In the genomic region with DNA sequence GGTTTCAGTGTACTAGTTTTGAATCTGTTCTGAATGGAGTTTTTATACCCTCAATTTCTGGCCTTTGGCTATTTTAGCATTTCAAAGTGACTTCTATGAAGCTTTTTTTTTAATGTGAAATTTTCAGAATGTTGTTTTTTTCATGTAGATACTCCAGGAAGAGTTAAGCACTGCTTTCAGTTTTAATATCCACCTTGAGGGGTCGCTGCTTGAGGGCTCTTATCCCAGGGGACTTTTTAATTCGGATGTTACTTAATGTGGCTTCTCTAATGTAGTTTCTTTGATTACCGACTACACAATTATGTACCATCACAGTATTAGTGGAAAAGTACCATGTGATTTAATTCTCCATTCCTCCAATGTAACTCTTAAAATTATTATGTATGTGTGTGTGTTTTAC, we compare ENCODE assay signal across 11 cellular contexts. TPM values are rescaled to one million over a fixed set of nuclear protein-coding genes. Genes with fewer than 3 reads are reported as not detected.
DNase-seq lines count a peak whose midpoint lies in the region; ATAC-seq and TF ChIP-seq lines count a peak whose summit lies in the region.
"Had no signal": no experiment of that assay in that cellular context is flagged by ENCODE, and none has a peak within 500 bp of the region (broad histone marks: within the 10 kb centered on the region; RNA-seq: fewer than 3 reads in every experiment).

No MANE protein-coding gene starts in this region.

- H3K36me3 Mint-ChIP-seq in activated CD8-positive, alpha-beta T cell treated with anti-CD3 and anti-CD28 coated beads for 36 hours (ENCODE audit: low read depth): peaks cover 42% of the 10 kb centered on the region

- TF ChIP-seq CTCF in AG04450 (IDR thresholded peaks at IDR 0.05; ENCODE audit: low read depth, low read length) (peak; percentile 63), GM12865 (IDR thresholded peaks at IDR 0.05; ENCODE audit: insufficient read depth, low read depth, low read length, missing control alignments) (peak; percentile 31)
- TF ChIP-seq CTCF in activated CD8-positive, alpha-beta T cell treated with anti-CD3 and anti-CD28 coated beads for 36 hours (IDR thresholded peaks at IDR 0.05): no peak

- H3K27ac ChIP-seq in AG04450 (ENCODE audit: low read depth, low read length): no peak overlapping the region

- DNase-seq in AG04450 (ENCODE audit: low read depth, low spot score) (no peak), GM12865 (ENCODE audit: low read depth) (peak; percentile 17), germinal center (ENCODE audit: low spot score) (peak; percentile 23), NCI-H2029 (lab: John Stamatoyannopoulos, UW) (no peak), activated gamma-delta T cell treated with Interleukin-2 at 50 U/mL for 16 hours (no peak)
- DNase-seq in activated CD8-positive, alpha-beta T cell treated with anti-CD3 and anti-CD28 coated beads for 36 hours: peak; percentile 31
- DNase-seq: Right ventricle myocardium superior had no signal

- peaks cover 36% of the 10 kb centered on the region for H3K4me1 Mint-ChIP-seq in activated CD8-positive, alpha-beta T cell treated with anti-CD3 and anti-CD28 coated beads for 36 hours (ENCODE audit: low read depth)

- CTCF ChIA-PET in AG04450 (lab: Charles Lee): interaction anchor here (0.6 to 2.4 kb wide), 11 partner anchors 9 to 224 kb away, joined by 3 to 12 read pairs (median 4); no protein-coding TSS in a partner anchor
- CTCF ChIA-PET in activated CD8-positive, alpha-beta T cell treated with anti-CD3 and anti-CD28 coated beads for 36 hours (lab: Charles Lee): interaction anchor here (0.7 to 1.3 kb wide), 7 partner anchors 9 to 336 kb away, joined by 3 to 4 read pairs (median 3); partner anchors contain the start of gene LIPA

- peak overlapping the region; percentile 74 for H3K27ac Mint-ChIP-seq in activated CD8-positive, alpha-beta T cell treated with anti-CD3 and anti-CD28 coated beads for 36 hours

- H3K9me3 ChIP-seq in AG04450 (ENCODE audit: control insufficient read depth, insufficient read depth, low read length): no peaks in the 10 kb centered on the region

- H3K4me3 ChIP-seq in AG04450 (ENCODE audit: low read depth, low read length): no peak overlapping the region
- no peak overlapping the region for H3K4me3 ChIP-seq in GM12865 (ENCODE audit: low read depth, low read length)

- H3K9me3 Mint-ChIP-seq in activated CD8-positive, alpha-beta T cell treated with anti-CD3 and anti-CD28 coated beads for 36 hours: no peaks in the 10 kb centered on the region
- H3K9me3 Mint-ChIP-seq: central memory CD8-positive, alpha-beta T cell had no signal

- no peaks in the 10 kb centered on the region for H3K27me3 Mint-ChIP-seq in activated CD8-positive, alpha-beta T cell treated with anti-CD3 and anti-CD28 coated beads for 36 hours
- H3K27me3 Mint-ChIP-seq: central memory CD8-positive, alpha-beta T cell had no signal

- ATAC-seq in activated CD8-positive, alpha-beta T cell treated with anti-CD3 and anti-CD28 coated beads for 36 hours: no peak
- ATAC-seq in GM21423 (IDR thresholded peaks at IDR 0.05; ENCODE audit: unreplicated experiment) (no peak), HG03460 (IDR thresholded peaks at IDR 0.05; ENCODE audit: unreplicated experiment) (no peak)

- POLR2A ChIA-PET in AG04450 (lab: Yijun Ruan, JAX): no interaction called here
- POLR2A ChIA-PET in activated CD8-positive, alpha-beta T cell treated with anti-CD3 and anti-CD28 coated beads for 36 hours (lab: Charles Lee): no interaction called here

- intact Hi-C loops in activated CD8-positive, alpha-beta T cell treated with anti-CD3 and anti-CD28 coated beads for 36 hours (cut with micrococcal nuclease): no loop called here

- H3K4me3 Mint-ChIP-seq in activated CD8-positive, alpha-beta T cell treated with anti-CD3 and anti-CD28 coated beads for 36 hours: peak overlapping the region; percentile 27
- H3K4me3 Mint-ChIP-seq: central memory CD8-positive, alpha-beta T cell had no signal

- H3K27me3 ChIP-seq in AG04450 (ENCODE audit: control insufficient read depth, insufficient read depth, low read length): no peaks in the 10 kb centered on the region

RNA-seq across cellular contexts. Expression of gene IFIT5, which starts 5.2 kb away (rescaled TPM):
- 11.2 and 14.9 TPM in 2 replicates for polyA plus RNA-seq in AG04450 (2011; rRNA removed)
- polyA minus RNA-seq in AG04450 (2011; rRNA and poly(A)+ RNA removed): 7.9 and 12.5 TPM in 2 replicates
- 10 to 100 TPM; 11.7 to 12.6 TPM for total RNA-seq in activated CD8-positive, alpha-beta T cell treated with anti-CD3 and anti-CD28 coated beads for 36 hours

RNA-seq across cellular contexts. Expression of gene IFIT1, which starts 27.1 kb away (rescaled TPM):
- 24.3 and 32.8 TPM in 2 replicates for polyA plus RNA-seq in AG04450 (2011; rRNA removed)
- polyA minus RNA-seq in AG04450 (2011; rRNA and poly(A)+ RNA removed): 8.0 and 13.1 TPM in 2 replicates
- total RNA-seq in activated CD8-positive, alpha-beta T cell treated with anti-CD3 and anti-CD28 coated beads for 36 hours: 1 to 10 TPM; 6.1 to 6.3 TPM

RNA-seq across cellular contexts. Expression of gene IFIT1B, which starts 41.7 kb away (rescaled TPM):
- not detected in 2 replicates for polyA plus RNA-seq in AG04450 (2011; rRNA removed)
- polyA minus RNA-seq in AG04450 (2011; rRNA and poly(A)+ RNA removed): not detected in 2 replicates
- not detected for total RNA-seq in activated CD8-positive, alpha-beta T cell treated with anti-CD3 and anti-CD28 coated beads for 36 hours
- total RNA-seq: Right ventricle myocardium superior had no signal
- polyA plus RNA-seq: urinary bladder had no signal

Comparison
In these comparisons a context has a peak if more than half of its experiments do, and no peak if none do; other contexts are left out.
1. DNase-seq: peak in GM12865 (single experiment), activated CD8-positive, alpha-beta T cell treated with anti-CD3 and anti-CD28 coated beads for 36 hours (single experiment) and germinal center (single experiment); none in AG04450 (single experiment), NCI-H2029 (single experiment) and activated gamma-delta T cell treated with Interleukin-2 at 50 U/mL for 16 hours (single experiment).